Comparison of ENCODE assay signal across 13 cellular contexts in the genomic region with DNA sequence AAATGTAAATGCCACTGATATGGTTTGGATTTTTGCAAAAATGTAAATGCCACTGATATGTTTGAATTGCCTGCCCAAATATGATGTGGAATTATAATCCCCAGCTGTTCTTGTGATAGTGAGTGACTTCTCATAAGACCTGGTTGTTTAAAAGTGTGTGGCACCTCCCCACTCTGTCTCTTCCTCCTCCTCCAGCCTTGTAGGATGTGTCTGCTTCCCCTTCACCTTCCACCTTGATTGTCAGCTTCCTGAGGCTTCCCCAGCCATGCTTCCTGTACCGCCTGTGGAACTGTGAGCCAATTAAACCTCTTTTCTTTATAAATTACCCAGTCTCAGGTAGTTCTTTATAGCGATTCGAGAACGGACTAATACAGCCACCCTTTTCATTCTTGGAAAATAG. TPM values are rescaled to one million over a fixed set of nuclear protein-coding genes. Genes with fewer than 3 reads are reported as not detected.
DNase-seq lines count a peak whose midpoint lies in the region; ATAC-seq and TF ChIP-seq lines count a peak whose summit lies in the region.
"Had no signal": no experiment of that assay in that cellular context is flagged by ENCODE, and none has a peak within 500 bp of the region (broad histone marks: within the 10 kb centered on the region; RNA-seq: fewer than 3 reads in every experiment).

No MANE protein-coding gene starts in this region.

- no peaks in the 10 kb centered on the region for H3K9me3 Mint-ChIP-seq in CD4-positive, alpha-beta T cell
- H3K9me3 Mint-ChIP-seq in activated CD4-positive, alpha-beta memory T cell treated with anti-CD3 and anti-CD28 coated beads for 36 hours, result no peaks in the 10 kb centered on the region
- H3K9me3 Mint-ChIP-seq in mesothelial cell of epicardium, result no peaks in the 10 kb centered on the region

- H3K4me1 ChIP-seq in DOHH2 (ENCODE audit: control insufficient read depth, low read length), result peaks cover 53% of the 10 kb centered on the region

- ATAC-seq in CD4-positive, alpha-beta T cell (ENCODE audit: poor library complexity), result no peak
- ATAC-seq in GM18519 (IDR thresholded peaks at IDR 0.05; ENCODE audit: low FRiP score, unreplicated experiment), result no peak
- ATAC-seq: left cardiac atrium had no signal

- peaks cover 40% of the 10 kb centered on the region for H3K36me3 Mint-ChIP-seq in CD4-positive, alpha-beta T cell (ENCODE audit: low read depth)
- peaks cover 18% of the 10 kb centered on the region for H3K36me3 Mint-ChIP-seq in activated CD4-positive, alpha-beta memory T cell treated with anti-CD3 and anti-CD28 coated beads for 36 hours
- no peaks in the 10 kb centered on the region for H3K36me3 Mint-ChIP-seq in mesothelial cell of epicardium

- intact Hi-C loops in CD4-positive, alpha-beta T cell (cut with DNase I, micrococcal nuclease), result no loop called here
- intact Hi-C loops in activated CD4-positive, alpha-beta memory T cell treated with anti-CD3 and anti-CD28 coated beads for 36 hours (cut with micrococcal nuclease), result loop anchor here (5.0 kb wide), 5 partner anchors 242 to 363 kb away; no protein-coding TSS in a partner anchor

- no peak overlapping the region for H3K4me3 ChIP-seq in DOHH2 (ENCODE audit: low read length)

- H3K9me3 ChIP-seq in CD4-positive, alpha-beta T cell (ENCODE audit: control insufficient read depth, low read length), result no peaks in the 10 kb centered on the region
- H3K9me3 ChIP-seq in DOHH2 (ENCODE audit: control insufficient read depth, insufficient read depth, low read length), result peaks cover 11% of the 10 kb centered on the region; the same call in 1 of the 2 replicates
- H3K9me3 ChIP-seq: MG63 had no signal

- no peak for TF ChIP-seq CTCF in CD4-positive, alpha-beta T cell (IDR thresholded peaks at IDR 0.05)
- TF ChIP-seq CTCF in DOHH2 (IDR thresholded peaks at IDR 0.05; ENCODE audit: low read depth, low read length, poor library complexity, severe bottlenecking) (no peak), mesothelial cell of epicardium (IDR thresholded peaks at IDR 0.05; ENCODE audit: unreplicated experiment) (no peak)

- no peak for DNase-seq in CD4-positive, alpha-beta T cell
- DNase-seq in activated CD4-positive, alpha-beta memory T cell treated with anti-CD3 and anti-CD28 coated beads for 36 hours, result no peak
- DNase-seq in mesothelial cell of epicardium (ENCODE audit: low spot score in 2 of 2, unreplicated experiment in 2 of 2) (no peak), NCI-H1105 (lab: John Stamatoyannopoulos, UW) (no peak), NCI-H1048 (lab: John Stamatoyannopoulos, UW) (no peak)
- DNase-seq: brain microvascular endothelial cell, Calu3, left cardiac atrium, MG63, NCI-H345, OCI-M1 had no signal

- peaks cover 77% of the 10 kb centered on the region for H3K4me1 Mint-ChIP-seq in CD4-positive, alpha-beta T cell (ENCODE audit: low read depth)
- peaks cover 59% of the 10 kb centered on the region for H3K4me1 Mint-ChIP-seq in activated CD4-positive, alpha-beta memory T cell treated with anti-CD3 and anti-CD28 coated beads for 36 hours (ENCODE audit: low read depth)
- peaks cover 18% of the 10 kb centered on the region for H3K4me1 Mint-ChIP-seq in mesothelial cell of epicardium

- no peaks in the 10 kb centered on the region for H3K27me3 ChIP-seq in CD4-positive, alpha-beta T cell (ENCODE audit: control insufficient read depth, insufficient read depth, low read length)
- no peaks in the 10 kb centered on the region for H3K27me3 ChIP-seq in DOHH2 (ENCODE audit: control insufficient read depth, low read length)
- H3K27me3 ChIP-seq: brain microvascular endothelial cell, MG63 had no signal

- H4K20me1 ChIP-seq in DOHH2 (ENCODE audit: control insufficient read depth, insufficient read depth, low read depth, low read length), result peaks cover 22% of the 10 kb centered on the region

- no peaks in the 10 kb centered on the region for H3K9me2 ChIP-seq in DOHH2 (replicated peaks; ENCODE audit: control insufficient read depth, low read length)

- H3K36me3 ChIP-seq in DOHH2 (ENCODE audit: control insufficient read depth, low read length), result peaks cover 36% of the 10 kb centered on the region

- POLR2A ChIA-PET in CD4-positive, alpha-beta T cell (lab: Charles Lee), result interaction anchor here (1.7 to 6.4 kb wide), 6 partner anchors 51 to 375 kb away, joined by 5 to 71 read pairs (median 15); a partner anchor contains a TSS
- POLR2A ChIA-PET in activated CD4-positive, alpha-beta memory T cell treated with anti-CD3 and anti-CD28 coated beads for 36 hours (lab: Charles Lee), result no interaction called here

- H3F3A ChIP-seq in DOHH2 (ENCODE audit: control insufficient read depth, insufficient read depth), result peaks cover 9% of the 10 kb centered on the region

- H3K4me2 ChIP-seq in DOHH2 (ENCODE audit: low read length), result peak overlapping the region; percentile 9; the same call in 1 of the 2 replicates

- peak overlapping the region; percentile 69 for H3K27ac Mint-ChIP-seq in CD4-positive, alpha-beta T cell
- H3K27ac Mint-ChIP-seq in activated CD4-positive, alpha-beta memory T cell treated with anti-CD3 and anti-CD28 coated beads for 36 hours, result no peak overlapping the region
- H3K27ac Mint-ChIP-seq in mesothelial cell of epicardium, result no peak overlapping the region

- peaks cover 43% of the 10 kb centered on the region for H3K79me2 ChIP-seq in DOHH2 (ENCODE audit: control insufficient read depth, low read length)

- CTCF ChIA-PET in CD4-positive, alpha-beta T cell (lab: Charles Lee), result no interaction called here
- CTCF ChIA-PET in activated CD4-positive, alpha-beta memory T cell treated with anti-CD3 and anti-CD28 coated beads for 36 hours (lab: Charles Lee), result interaction anchor here (1.1 to 2.5 kb wide), 5 partner anchors 50 to 297 kb away, joined by 3 to 11 read pairs (median 5); a partner anchor contains a TSS

- H3K27me3 Mint-ChIP-seq in CD4-positive, alpha-beta T cell, result no peaks in the 10 kb centered on the region
- H3K27me3 Mint-ChIP-seq in activated CD4-positive, alpha-beta memory T cell treated with anti-CD3 and anti-CD28 coated beads for 36 hours, result no peaks in the 10 kb centered on the region
- H3K27me3 Mint-ChIP-seq in mesothelial cell of epicardium (ENCODE audit: low read depth), result no peaks in the 10 kb centered on the region

- peak overlapping the region; percentile 81 for H3K4me3 Mint-ChIP-seq in CD4-positive, alpha-beta T cell
- peak overlapping the region; percentile 2 for H3K4me3 Mint-ChIP-seq in activated CD4-positive, alpha-beta memory T cell treated with anti-CD3 and anti-CD28 coated beads for 36 hours
- H3K4me3 Mint-ChIP-seq in mesothelial cell of epicardium, result peak overlapping the region; percentile 50

- H3K27ac ChIP-seq in CD4-positive, alpha-beta T cell (ENCODE audit: low read depth, low read length), result no peak overlapping the region
- H3K27ac ChIP-seq in DOHH2 (ENCODE audit: low read depth, low read length), result no peak overlapping the region

RNA-seq across cellular contexts. Expression of a gene that starts 1.3 kb away (rescaled TPM):
- total RNA-seq in CD4-positive, alpha-beta T cell, result 100 to 1,000 TPM; 121 to 126 TPM
- total RNA-seq in activated CD4-positive, alpha-beta memory T cell treated with anti-CD3 and anti-CD28 coated beads for 36 hours, result 100 to 1,000 TPM; 431 to 435 TPM
- total RNA-seq in mesothelial cell of epicardium, result 166 to 174 TPM (median 171 TPM) in 3 replicates

RNA-seq across cellular contexts. Expression of a gene that starts 50.3 kb away (rescaled TPM):
- 10 to 100 TPM; 79.7 to 81.7 TPM for total RNA-seq in CD4-positive, alpha-beta T cell
- 10 to 100 TPM; 39.3 to 42.1 TPM for total RNA-seq in activated CD4-positive, alpha-beta memory T cell treated with anti-CD3 and anti-CD28 coated beads for 36 hours
- 30.8 to 32.0 TPM (median 31.4 TPM) in 3 replicates for total RNA-seq in mesothelial cell of epicardium

RNA-seq across cellular contexts. Expression of a gene that starts 55.6 kb away (rescaled TPM):
- 1 to 10 TPM; 1.4 TPM for total RNA-seq in CD4-positive, alpha-beta T cell
- 10 to 100 TPM; 14.4 to 16.2 TPM for total RNA-seq in activated CD4-positive, alpha-beta memory T cell treated with anti-CD3 and anti-CD28 coated beads for 36 hours
- total RNA-seq in mesothelial cell of epicardium, result 8.5 to 10.0 TPM (median 10.0 TPM) in 3 replicates

RNA-seq across cellular contexts. Expression of a gene that starts 55.7 kb away (rescaled TPM):
- 1 to 10 TPM; 4.6 to 4.7 TPM for total RNA-seq in CD4-positive, alpha-beta T cell
- total RNA-seq in activated CD4-positive, alpha-beta memory T cell treated with anti-CD3 and anti-CD28 coated beads for 36 hours, result 1 to 10 TPM; 4.8 to 5.7 TPM
- total RNA-seq in mesothelial cell of epicardium, result 0.13 to 0.49 TPM (median 0.34 TPM) in 3 replicates

Comparison
In these comparisons a context has a peak if more than half of its experiments do, and no peak if none do; other contexts are left out.
1. H3K4me3 Mint-ChIP-seq: peak in every context shown above with its lines; median percentile 81 in CD4-positive, alpha-beta T cell; 50 in mesothelial cell of epicardium; 2 in activated CD4-positive, alpha-beta memory T cell treated with anti-CD3 and anti-CD28 coated beads for 36 hours.